Comparison of ENCODE assay signal across 9 cellular contexts in the genomic region with DNA sequence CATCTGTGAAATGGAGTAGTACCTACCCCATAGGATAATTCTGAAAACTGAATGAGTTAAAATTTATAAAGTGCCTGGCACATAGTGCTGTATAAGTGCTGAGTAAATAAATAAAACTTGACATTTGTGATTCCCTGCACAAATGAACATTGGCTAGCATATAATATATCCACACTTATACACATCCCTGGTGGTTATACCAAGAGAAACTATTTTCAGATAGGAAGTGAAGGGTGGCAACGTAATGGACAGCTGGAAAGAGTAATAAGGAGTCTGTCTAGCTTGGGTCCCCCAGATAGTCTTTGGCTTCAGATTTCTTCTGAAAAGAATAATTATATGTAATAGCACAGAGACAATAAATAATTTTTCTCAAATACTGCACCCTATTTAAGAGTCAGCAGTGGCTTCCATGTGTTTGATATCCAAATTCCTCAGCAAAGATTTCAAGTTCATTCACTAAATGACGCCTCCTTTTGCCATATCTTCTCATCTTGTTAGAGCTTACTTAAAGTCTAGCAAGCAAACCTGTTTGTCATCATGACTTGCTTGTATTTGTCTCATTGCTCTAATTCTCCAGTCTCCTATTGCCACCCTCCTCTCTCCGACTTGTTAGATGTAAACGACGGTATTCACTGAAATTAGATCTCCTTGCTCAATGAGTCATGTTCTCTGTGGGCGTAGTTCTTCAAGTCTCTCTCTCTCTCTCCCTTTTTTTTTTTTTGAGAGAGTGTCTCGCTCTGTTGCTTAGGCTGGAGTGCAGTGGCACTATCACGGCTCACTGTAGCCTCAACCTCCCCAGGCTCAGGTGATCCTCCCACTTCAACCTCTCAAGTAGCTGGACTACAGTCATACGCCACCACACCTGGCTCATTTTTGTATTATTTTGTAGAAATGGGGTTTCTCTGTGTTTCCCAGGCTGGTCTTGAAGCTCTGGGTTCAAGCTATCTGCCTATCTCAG. TPM values are rescaled to one million over a fixed set of nuclear protein-coding genes. Genes with fewer than 3 reads are reported as not detected.
DNase-seq lines count a peak whose midpoint lies in the region; ATAC-seq and TF ChIP-seq lines count a peak whose summit lies in the region.
"Had no signal": no experiment of that assay in that cellular context is flagged by ENCODE, and none has a peak within 500 bp of the region (broad histone marks: within the 10 kb centered on the region; RNA-seq: fewer than 3 reads in every experiment).

No MANE protein-coding gene starts in this region.

- H3K4me3 Mint-ChIP-seq in endothelial cell (ENCODE audit: unreplicated experiment), result no peak overlapping the region

- H3K27ac ChIP-seq in epithelial cell of prostate, result peak overlapping the region; percentile 86

- no peaks in the 10 kb centered on the region for H3K9me3 Mint-ChIP-seq in endothelial cell (ENCODE audit: unreplicated experiment)

- H3K27me3 ChIP-seq in skeletal muscle satellite cell (ENCODE audit: control insufficient read depth, insufficient read depth, low read length), result no peaks in the 10 kb centered on the region

- no peak overlapping the region for H3K27ac Mint-ChIP-seq in endothelial cell (ENCODE audit: unreplicated experiment)

- H3K9ac ChIP-seq in skeletal muscle satellite cell (ENCODE audit: low read depth, low read length), result peak overlapping the region; percentile 34

- peak overlapping the region; percentile 40 for H3K4me3 ChIP-seq in skeletal muscle satellite cell (ENCODE audit: low read length)

- H3K4me1 ChIP-seq in skeletal muscle satellite cell (ENCODE audit: control insufficient read depth, insufficient read depth, low read length), result peaks cover 27% of the 10 kb centered on the region

- TF ChIP-seq CTCF in endothelial cell (IDR thresholded peaks at IDR 0.05; ENCODE audit: unreplicated experiment), result no peak

- peak; percentile 57 to 59 for ATAC-seq in activated CD4-positive, CD25-positive, alpha-beta regulatory T cell treated with anti-CD3 and anti-CD28 coated beads, Interleukin-2, amount 50 U/mL, for 24 hours
- no peak for ATAC-seq in stimulated activated naive CD8-positive, alpha-beta T cell treated with anti-CD3 and anti-CD28 coated beads, Interleukin-15, Interleukin-2, amounts not matched to agents 100 U/mL and 50 U/mL, for 24 hours

- H3K4me2 ChIP-seq in skeletal muscle satellite cell (ENCODE audit: low read length), result peak overlapping the region; percentile 75

- no peaks in the 10 kb centered on the region for H3K4me1 Mint-ChIP-seq in endothelial cell (ENCODE audit: unreplicated experiment)

- DNase-seq in activated CD4-positive, CD25-positive, alpha-beta regulatory T cell (lab: John Stamatoyannopoulos, UW), result no peak
- DNase-seq in NCI-H460 (ENCODE audit: extremely low read depth, low read depth) (peak; percentile 99), epithelial cell of prostate (ENCODE audit: low read depth, low spot score) (peak; percentile 99), endothelial cell (ENCODE audit: low spot score) (no peak)
- DNase-seq in activated CD8-positive, alpha-beta memory T cell treated with anti-CD3 and anti-CD28 coated beads, Interleukin-2, amount 50 U/mL, for 48 hours, result no peak
- DNase-seq in stimulated activated naive CD8-positive, alpha-beta T cell treated with anti-CD3 and anti-CD28 coated beads, Interleukin-15, Interleukin-2, amounts not matched to agents 100 U/mL and 50 U/mL, for 24 hours, result no peak

- peaks cover 4% of the 10 kb centered on the region for H3K36me3 ChIP-seq in skeletal muscle satellite cell (ENCODE audit: insufficient read depth, low read length)

- H3K27me3 Mint-ChIP-seq in endothelial cell (ENCODE audit: unreplicated experiment), result no peaks in the 10 kb centered on the region

- no peaks in the 10 kb centered on the region for H3K9me3 ChIP-seq in skeletal muscle satellite cell (replicated peaks; ENCODE audit: low read length)

- no peaks in the 10 kb centered on the region for H3K36me3 Mint-ChIP-seq in endothelial cell (ENCODE audit: low read depth, unreplicated experiment)

RNA-seq across cellular contexts. Expression of a gene that starts 8.7 kb away (rescaled TPM):
- total RNA-seq in NCI-H460 (2014; rRNA removed; shearing (Covaris generic)), result not detected in 2 replicates
- 0.47 TPM in 1 of 2 replicates, not detected in the other for polyA plus RNA-seq in NCI-H460 (2014; cell fraction: nucleus; rRNA removed)
- under 0.01 TPM in 1 of 2 replicates, not detected in the other for total RNA-seq in skeletal muscle satellite cell (2012; rRNA removed)
- 4.9 TPM for total RNA-seq in endothelial cell (ENCODE audit: unreplicated experiment)

RNA-seq across cellular contexts. Expression of a gene that starts 9.4 kb away (rescaled TPM):
- 88.7 and 99.2 TPM in 2 replicates for total RNA-seq in NCI-H460 (2014; rRNA removed; shearing (Covaris generic))
- polyA plus RNA-seq in NCI-H460 (2014; cell fraction: nucleus; rRNA removed), result 56.2 and 96.1 TPM in 2 replicates
- 25.3 and 25.9 TPM in 2 replicates for total RNA-seq in skeletal muscle satellite cell (2012; rRNA removed)
- 28.2 TPM for total RNA-seq in endothelial cell (ENCODE audit: unreplicated experiment)

RNA-seq across cellular contexts. Expression of a gene that starts 46.4 kb away (rescaled TPM):
- 0.46 TPM in 1 of 2 replicates, not detected in the other for total RNA-seq in NCI-H460 (2014; rRNA removed; shearing (Covaris generic))
- 0.05 and 1.4 TPM in 2 replicates for polyA plus RNA-seq in NCI-H460 (2014; cell fraction: nucleus; rRNA removed)
- total RNA-seq in skeletal muscle satellite cell (2012; rRNA removed), result 0.22 and 1.0 TPM in 2 replicates
- total RNA-seq in endothelial cell (ENCODE audit: unreplicated experiment), result 0.36 TPM
- total RNA-seq: glomerular endothelial cell had no signal

Comparison
In these comparisons a context has a peak if more than half of its experiments do, and no peak if none do; other contexts are left out.
1. DNase-seq: peak in NCI-H460 (single experiment) and epithelial cell of prostate (single experiment); none in activated CD4-positive, CD25-positive, alpha-beta regulatory T cell (0 of 4), activated CD8-positive, alpha-beta memory T cell treated with anti-CD3 and anti-CD28 coated beads, Interleukin-2, amount 50 U/mL, for 48 hours (single experiment), endothelial cell (single experiment) and stimulated activated naive CD8-positive, alpha-beta T cell treated with anti-CD3 and anti-CD28 coated beads, Interleukin-15, Interleukin-2, amounts not matched to agents 100 U/mL and 50 U/mL, for 24 hours (single experiment).